Comparison of ENCODE assay signal across 1 cellular context in genomic region chr9:114163517-114163924, GRCh38.
TF ChIP-seq lines count a peak whose summit lies in the region.

No MANE protein-coding gene starts in this region.

TF ChIP-seq in HepG2, 621 proteins besides CTCF, POLR2A, EP300 and RAD21 (continued from another document):
- TF ChIP-seq KAT2B (IDR thresholded peaks at IDR 0.05; ENCODE audit: borderline replicate concordance, low read depth, low read length) (no peak), ZBTB33 (CRISPR knock-in tag; IDR thresholded peaks at IDR 0.05) (peak; percentile 86), ZNF207 (IDR thresholded peaks at IDR 0.05; ENCODE audit: borderline replicate concordance) (no peak), MXI1 (IDR thresholded peaks at IDR 0.05; ENCODE audit: borderline replicate concordance, low read depth, low read length) (peak; percentile 48; the same call in 1 of the 3 replicates), ZNF503 (CRISPR knock-in tag; IDR thresholded peaks at IDR 0.05) (no peak), RNF219 (CRISPR knock-in tag; IDR thresholded peaks at IDR 0.05) (no peak), RORA (CRISPR knock-in tag; IDR thresholded peaks at IDR 0.05) (no peak), MXD1 (CRISPR knock-in tag; IDR thresholded peaks at IDR 0.05) (peak; percentile 47; the same call in 1 of the 2 replicates), SRSF4 (IDR thresholded peaks at IDR 0.05; ENCODE audit: low read depth, low read length, poor library complexity, severe bottlenecking) (no peak), NR3C1 (CRISPR knock-in tag; IDR thresholded peaks at IDR 0.05) (no peak), ZNF432 (CRISPR knock-in tag; IDR thresholded peaks at IDR 0.05; ENCODE audit: borderline replicate concordance) (no peak), ZNF446 (CRISPR knock-in tag; IDR thresholded peaks at IDR 0.05) (no peak), THAP11 (CRISPR knock-in tag; IDR thresholded peaks at IDR 0.05) (no peak), GABPB1 (CRISPR knock-in tag; IDR thresholded peaks at IDR 0.05) (peak; percentile 64; the same call in 1 of the 2 replicates), NFYC (CRISPR knock-in tag; IDR thresholded peaks at IDR 0.05) (peak; percentile 48), ZBTB1 (CRISPR knock-in tag; IDR thresholded peaks at IDR 0.05; ENCODE audit: borderline replicate concordance) (no peak), ZNF776 (CRISPR knock-in tag; IDR thresholded peaks at IDR 0.05) (no peak), ZNF18 (CRISPR knock-in tag; IDR thresholded peaks at IDR 0.05; ENCODE audit: insufficient replicate concordance) (no peak), POGZ (CRISPR knock-in tag; IDR thresholded peaks at IDR 0.05) (0 out of 2 replicates have a peak, but pooled peaks have one; percentile 26), ZSCAN25 (CRISPR knock-in tag; IDR thresholded peaks at IDR 0.05) (no peak), AGO1 (IDR thresholded peaks at IDR 0.05; ENCODE audit: low read depth, low read length, poor library complexity, severe bottlenecking) (peak; percentile 45), KLF13 (CRISPR knock-in tag; IDR thresholded peaks at IDR 0.05) (no peak), ZNF850 (CRISPR knock-in tag; conservative IDR thresholded peaks at IDR 0.05) (no peak), ZNF547 (CRISPR knock-in tag; IDR thresholded peaks at IDR 0.05) (no peak), ZC3H13 (CRISPR knock-in tag; IDR thresholded peaks at IDR 0.05) (no peak), ZNF614 (CRISPR knock-in tag; IDR thresholded peaks at IDR 0.05; ENCODE audit: borderline replicate concordance) (peak; percentile 27; the same call in 1 of the 2 replicates), NBN (conservative IDR thresholded peaks at IDR 0.05) (no peak)
TF ChIP-seq in HepG2: peak in this region for 94.
